ENCODE assay signal across 36 cellular contexts in the genomic region with DNA sequence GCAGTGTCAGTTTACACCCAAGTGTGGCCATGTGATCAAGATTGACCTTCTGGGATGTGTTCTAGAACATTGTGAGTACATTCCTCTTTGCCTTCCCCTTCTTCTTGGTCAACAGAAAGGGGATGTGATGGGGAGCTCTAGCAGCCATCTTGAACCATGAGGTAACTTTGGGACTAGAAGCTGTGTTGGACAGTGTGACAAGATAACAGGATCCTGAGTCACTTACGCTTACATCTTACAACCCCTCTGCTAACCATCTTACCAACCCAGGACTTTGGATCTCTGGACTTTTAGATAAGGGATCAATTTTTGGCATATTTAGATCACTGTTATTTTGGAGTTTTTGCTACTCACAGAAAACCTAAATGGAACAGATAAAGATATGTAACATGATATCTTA.
"Had no signal": no experiment of that assay in that cellular context is flagged by ENCODE, and none has a peak within 500 bp of the region (broad histone marks: within the 10 kb centered on the region; RNA-seq: fewer than 3 reads in every experiment).

No MANE protein-coding gene starts in this region.

- DNase-seq: activated B cell treated with CpG ODN at 0.5 μM for 24 hours; activated CD4-positive, alpha-beta memory T cell treated with anti-CD3 and anti-CD28 coated beads for 36 hours; activated CD4-positive, alpha-beta T cell treated with anti-CD3 and anti-CD28 coated beads for 4 hours; activated CD4-positive, alpha-beta T cell treated with anti-CD3 and anti-CD28 coated beads, Interleukin-2, amount 50 U/mL, for 1 hour; activated CD4-positive, CD25-positive, alpha-beta regulatory T cell treated with anti-CD3 and anti-CD28 coated beads, Interleukin-2, amount 50 U/mL, for 72 hours; activated effector memory CD4-positive, alpha-beta T cell treated with anti-CD3 and anti-CD28 coated beads, Interleukin-2, amount 50 U/mL, for 16 hours; activated naive CD4-positive, alpha-beta T cell; activated naive CD4-positive, alpha-beta T cell treated with anti-CD3 and anti-CD28 coated beads, Interleukin-2, amount 50 U/mL, for 16 hours; activated naive CD8-positive, alpha-beta T cell treated with anti-CD3 and anti-CD28 coated beads for 36 hours; activated T-cell treated with anti-CD3 and anti-CD28 coated beads, Interleukin-2, amount 50 U/mL, for 1 hour; activated T-cell treated with anti-CD3 and anti-CD28 coated beads, Interleukin-2, amount 50 U/mL, for 72 hours; amniotic stem cell; aorta; Karpas-422; KBM-7; NCI-H1048; NCI-H1105 treated with DMSO at 0.1 percent for 48 hours; NCI-H1436; NCI-H1694 treated with DMSO at 0.1 percent for 48 hours; NCI-H2029; NCI-H2171; NCI-H510A; NCI-H526; NCI-H748 treated with DMSO at 0.1 percent for 48 hours; NK-92 treated with Interleukin-12 subunit alpha and Interleukin-12 subunit beta, amount 100 ng/mL, for 24 hours; PC-3; Peyer's patch; RPMI8226; SIG-M5; SW 1271; T-helper 1 cell; T-helper 2 cell; T-helper 9 cell had no signal

- H3K4me3 Mint-ChIP-seq: activated B cell treated with CpG ODN at 0.5 μM for 24 hours; activated CD4-positive, alpha-beta memory T cell treated with anti-CD3 and anti-CD28 coated beads for 36 hours; activated naive CD8-positive, alpha-beta T cell treated with anti-CD3 and anti-CD28 coated beads for 36 hours; activated T-cell treated with anti-CD3 and anti-CD28 coated beads, Interleukin-2, amount 50 U/mL, for 72 hours; activated T-helper 17 cell treated with anti-CD3 and anti-CD28 coated beads, Interleukin-2, amount 50 U/mL, for 72 hours had no signal

- H3K4me3 ChIP-seq: cardiac muscle cell, Peyer's patch had no signal

- H3K27me3 Mint-ChIP-seq: activated B cell treated with CpG ODN at 0.5 μM for 24 hours; activated CD4-positive, alpha-beta memory T cell treated with anti-CD3 and anti-CD28 coated beads for 36 hours; activated naive CD8-positive, alpha-beta T cell treated with anti-CD3 and anti-CD28 coated beads for 36 hours; activated T-helper 17 cell treated with anti-CD3 and anti-CD28 coated beads, Interleukin-2, amount 50 U/mL, for 72 hours had no signal

- H3K36me3 Mint-ChIP-seq: activated CD4-positive, alpha-beta memory T cell treated with anti-CD3 and anti-CD28 coated beads for 36 hours; activated naive CD8-positive, alpha-beta T cell treated with anti-CD3 and anti-CD28 coated beads for 36 hours had no signal

- H3K4me1 Mint-ChIP-seq: activated B cell treated with CpG ODN at 0.5 μM for 24 hours; activated T-helper 17 cell treated with anti-CD3 and anti-CD28 coated beads, Interleukin-2, amount 50 U/mL, for 72 hours had no signal

- H3K27ac Mint-ChIP-seq: activated B cell treated with CpG ODN at 0.5 μM for 24 hours; activated CD4-positive, alpha-beta memory T cell treated with anti-CD3 and anti-CD28 coated beads for 36 hours; activated naive CD8-positive, alpha-beta T cell treated with anti-CD3 and anti-CD28 coated beads for 36 hours; activated T-cell treated with anti-CD3 and anti-CD28 coated beads, Interleukin-2, amount 50 U/mL, for 72 hours; activated T-helper 17 cell treated with anti-CD3 and anti-CD28 coated beads, Interleukin-2, amount 50 U/mL, for 72 hours had no signal

- H3K4me1 ChIP-seq: Peyer's patch had no signal

- H3K9me3 ChIP-seq: Peyer's patch had no signal

- H3K27ac ChIP-seq: cardiac muscle cell, VCaP had no signal

- H3K36me3 ChIP-seq: cardiac muscle cell, Peyer's patch had no signal

- H3K27me3 ChIP-seq: cardiac muscle cell, Peyer's patch had no signal

- H3K9me3 Mint-ChIP-seq: activated B cell treated with CpG ODN at 0.5 μM for 24 hours; activated CD4-positive, alpha-beta memory T cell treated with anti-CD3 and anti-CD28 coated beads for 36 hours; activated naive CD8-positive, alpha-beta T cell treated with anti-CD3 and anti-CD28 coated beads for 36 hours; activated T-cell treated with anti-CD3 and anti-CD28 coated beads, Interleukin-2, amount 50 U/mL, for 72 hours; activated T-helper 17 cell treated with anti-CD3 and anti-CD28 coated beads, Interleukin-2, amount 50 U/mL, for 72 hours had no signal
